In the genomic region with DNA sequence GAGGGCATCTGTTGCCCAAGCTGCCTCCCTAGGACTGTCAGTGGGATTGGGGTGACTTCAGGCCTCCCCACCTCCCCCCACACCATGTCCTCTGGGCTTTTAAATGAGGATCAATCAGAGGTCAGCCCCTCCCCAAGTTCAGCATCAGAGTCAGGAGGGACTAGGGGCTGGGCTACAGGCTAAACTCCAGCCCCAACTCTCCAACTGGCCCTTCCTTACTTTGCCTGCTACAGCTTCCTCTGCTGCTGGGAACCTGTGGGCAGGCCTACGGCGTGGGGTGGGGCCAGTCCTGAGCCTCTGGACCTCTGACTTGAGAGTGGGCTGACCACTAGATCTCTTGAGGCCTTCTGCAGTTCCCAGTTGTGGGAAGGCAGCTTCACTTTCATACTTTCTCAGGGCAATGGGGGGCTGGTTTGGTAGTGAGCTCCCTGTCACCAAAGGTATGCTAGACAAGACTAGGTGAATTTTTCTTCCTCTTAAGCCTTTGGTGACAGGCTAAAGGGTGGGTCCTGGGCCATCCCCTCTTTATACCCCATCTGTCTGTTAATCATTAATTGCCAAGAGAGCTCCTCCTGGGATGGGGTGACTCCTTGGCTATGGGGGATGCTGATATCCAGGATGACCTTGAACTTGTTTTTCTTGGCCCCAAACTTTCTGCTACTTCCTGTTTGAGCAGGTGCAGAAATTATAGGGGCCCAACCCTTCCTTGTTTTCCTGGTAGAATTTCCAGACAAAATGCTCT, we compare ENCODE assay signal across 18 cellular contexts. TPM values are rescaled to one million over a fixed set of nuclear protein-coding genes. Genes with fewer than 3 reads are reported as not detected.
DNase-seq lines count a peak whose midpoint lies in the region; ATAC-seq, FAIRE-seq and TF ChIP-seq lines count a peak whose summit lies in the region.
"Had no signal": no experiment of that assay in that cellular context is flagged by ENCODE, and none has a peak within 500 bp of the region (broad histone marks: within the 10 kb centered on the region; RNA-seq: fewer than 3 reads in every experiment).

No MANE protein-coding gene starts in this region.

- H3K27me3 ChIP-seq in BLaER1 (no peaks in the 10 kb centered on the region), K562 (ENCODE audit: control insufficient read depth in 2 of 2, insufficient read depth in 2 of 2, low read length in 2 of 2) (peaks cover 3 to 24% of the 10 kb centered on the region in 2 experiments; a peak in 3 of 5 replicates), hepatocyte (no peaks in the 10 kb centered on the region)
- H3K27me3 ChIP-seq: left lung, MG63, stomach had no signal

- no peaks in the 10 kb centered on the region for H3K36me3 ChIP-seq in BLaER1
- no peaks in the 10 kb centered on the region for H3K36me3 ChIP-seq in K562 (ENCODE audit: control insufficient read depth, insufficient read depth, low read length)
- H3K36me3 ChIP-seq in hepatocyte (replicated peaks; ENCODE audit: insufficient read depth, low read depth) = no peaks in the 10 kb centered on the region
- H3K36me3 ChIP-seq: left lung, MG63, stomach had no signal

- H3K27ac ChIP-seq in BLaER1 (peak overlapping the region; percentile 4; the same call in 1 of the 2 replicates), K562 (ENCODE audit: extremely low read depth, low read depth, low read length) (no peak overlapping the region), hepatocyte (peak overlapping the region; percentile 43)
- H3K27ac ChIP-seq: C4-2B, left lung had no signal

- no peak for TF ChIP-seq RAD21 in K562 (CRISPR knock-in tag; conservative IDR thresholded peaks at IDR 0.05 in 1 of 2, IDR thresholded peaks at IDR 0.05 in 1 of 2)

- H3K4me3 ChIP-seq in BLaER1 = no peak overlapping the region
- H3K4me3 ChIP-seq in K562 = no peak overlapping the region
- no peak overlapping the region for H3K4me3 ChIP-seq in hepatocyte
- H3K4me3 ChIP-seq: left lung, MG63, stomach had no signal

- in situ Hi-C loops in K562 (cut with MboI) = no loop called here

- no peak for TF ChIP-seq CTCF in K562 (IDR thresholded peaks at IDR 0.05 in 2 of 3, conservative IDR thresholded peaks at IDR 0.05 in 1 of 3; ENCODE audit: insufficient read depth in 2 of 3, low read depth in 1 of 3, low read length in 3 of 3)
- TF ChIP-seq CTCF in hepatocyte (IDR thresholded peaks at IDR 0.05; ENCODE audit: poor library complexity) = no peak

- intact Hi-C loops in K562 (cut with micrococcal nuclease) = loop anchor here (1.0 to 2.0 kb wide), 3 partner anchors 44 to 352 kb away; no protein-coding TSS in a partner anchor
- intact Hi-C loops in sciatic nerve (cut with DNase I) = no loop called here

- H2AFZ ChIP-seq in K562 (ENCODE audit: low read depth, low read length) (no peak overlapping the region), hepatocyte (no peak overlapping the region)

- no peak overlapping the region for H3K9ac ChIP-seq in BLaER1
- H3K9ac ChIP-seq in K562 (ENCODE audit: insufficient read depth in 1 of 2, low read depth in 2 of 2, low read length in 2 of 2) = no peak overlapping the region

- TF ChIP-seq EP300 in K562 (IDR thresholded peaks at IDR 0.05; ENCODE audit: low read length) = no peak

- CTCF ChIA-PET in K562 (lab: Yijun Ruan, JAX; ENCODE audit: low intra/inter-chr PET ratio) = no interaction called here

- no peaks in the 10 kb centered on the region for H3K9me1 ChIP-seq in K562 (ENCODE audit: control insufficient read depth, insufficient read depth, low read length)

- FAIRE-seq in K562 (lab: Jason Lieb, UNC) = no peak
- FAIRE-seq: A204.1, urothelium cell line had no signal

- H3K4me1 ChIP-seq in BLaER1 = peaks cover 79% of the 10 kb centered on the region
- H3K4me1 ChIP-seq in K562 (replicated peaks in 1 of 2; ENCODE audit: control insufficient read depth in 2 of 2, insufficient read depth in 2 of 2, low read length in 2 of 2) = no peaks in the 10 kb centered on the region; a peak in 1 of 5 replicates
- peaks cover 19% of the 10 kb centered on the region for H3K4me1 ChIP-seq in hepatocyte (ENCODE audit: insufficient read depth)

- H3K4me2 ChIP-seq in BLaER1 = peak overlapping the region; percentile 40; the same call in 1 of the 2 replicates
- H3K4me2 ChIP-seq in K562 (ENCODE audit: insufficient read depth, low read length) = no peak overlapping the region
- no peak overlapping the region for H3K4me2 ChIP-seq in hepatocyte

- H4K20me1 ChIP-seq in BLaER1 (no peaks in the 10 kb centered on the region), K562 (replicated peaks; ENCODE audit: control insufficient read depth, insufficient read depth, low read length) (no peaks in the 10 kb centered on the region; the same call in 1 of the 2 replicates), hepatocyte (ENCODE audit: insufficient read depth, poor library complexity, severe bottlenecking) (no peaks in the 10 kb centered on the region)

- WGBS in K562 (ENCODE audit: insufficient coverage, low coverage, missing lambda C conversion rate) = 6% methylated on average over 2 of the region's 2 CpGs
- 77% methylated on average over 2 of the region's 2 CpGs for WGBS in hepatocyte (ENCODE audit: low lambda C conversion rate, missing lambda C conversion rate)

- H3K79me2 ChIP-seq in K562 (ENCODE audit: control insufficient read depth, insufficient read depth, low read length) (no peaks in the 10 kb centered on the region), hepatocyte (no peaks in the 10 kb centered on the region)

- H3K9me3 ChIP-seq in BLaER1 (no peaks in the 10 kb centered on the region), K562 (replicated peaks; ENCODE audit: control insufficient read depth, insufficient read depth, low read depth, low read length) (no peaks in the 10 kb centered on the region), hepatocyte (ENCODE audit: low read depth) (no peaks in the 10 kb centered on the region)
- H3K9me3 ChIP-seq: left lung, stomach had no signal

- ATAC-seq in K562 (peak; percentile 32; the same call in 2 of the 3 replicates), sciatic nerve (peak; percentile 57), GM18909 (IDR thresholded peaks at IDR 0.05; ENCODE audit: poor library complexity, unreplicated experiment) (no peak)

- H3K9me2 ChIP-seq in hepatocyte (replicated peaks; ENCODE audit: insufficient read depth) = no peaks in the 10 kb centered on the region

- POLR2A ChIA-PET in K562 (lab: Yijun Ruan, JAX) = interaction anchor here (0.6 to 1.1 kb wide), 4 partner anchors 15 to 165 kb away, joined by 3 to 4 read pairs (median 4); no protein-coding TSS in a partner anchor

- TF ChIP-seq POLR2A in K562 (conservative IDR thresholded peaks at IDR 0.05) = no peak
- no peak for TF ChIP-seq POLR2A in erythroblast (IDR thresholded peaks at IDR 0.05; ENCODE audit: low read length)

- DNase-seq in K562 (ENCODE audit: extremely low read depth in 1 of 4, low spot score in 3 of 4) (no peak), hepatocyte (ENCODE audit: low spot score) (no peak), sciatic nerve (ENCODE audit: low spot score) (no peak), C1 segment of cervical spinal cord (lab: John Stamatoyannopoulos, UW) (no peak), DMS53 treated with DMSO at 0.1 percent for 48 hours (lab: John Stamatoyannopoulos, UW; ENCODE audit: unreplicated experiment) (no peak), erythroblast (lab: John Stamatoyannopoulos, UW) (no peak)
- DNase-seq: activated T-cell treated with anti-CD3 and anti-CD28 coated beads, Interleukin-2, amount 50 U/mL, for 1 hour; MG63; NCI-H187 had no signal

- BruUV-seq in K562 (replicated peaks; lab: Mats Ljungman, UMichigan) = no TSS peak

TF ChIP-seq in K562, 482 proteins besides CTCF, POLR2A, EP300 and RAD21 (continues in another document):
- TF ChIP-seq CBFB (CRISPR knock-in tag; IDR thresholded peaks at IDR 0.05) = no peak
- TF ChIP-seq MEF2D (tag; conservative IDR thresholded peaks at IDR 0.05; ENCODE audit: low read depth) = no peak
- TF ChIP-seq PYGO2 (tag; IDR thresholded peaks at IDR 0.05) = no peak
- TF ChIP-seq XRCC5 (IDR thresholded peaks at IDR 0.05; ENCODE audit: low read depth, low read length) = no peak
- no peak for TF ChIP-seq ZNF124 (CRISPR knock-in tag; IDR thresholded peaks at IDR 0.05)
- no peak for TF ChIP-seq ZNF133 (CRISPR knock-in tag; IDR thresholded peaks at IDR 0.05)
- TF ChIP-seq, protein P1, sequence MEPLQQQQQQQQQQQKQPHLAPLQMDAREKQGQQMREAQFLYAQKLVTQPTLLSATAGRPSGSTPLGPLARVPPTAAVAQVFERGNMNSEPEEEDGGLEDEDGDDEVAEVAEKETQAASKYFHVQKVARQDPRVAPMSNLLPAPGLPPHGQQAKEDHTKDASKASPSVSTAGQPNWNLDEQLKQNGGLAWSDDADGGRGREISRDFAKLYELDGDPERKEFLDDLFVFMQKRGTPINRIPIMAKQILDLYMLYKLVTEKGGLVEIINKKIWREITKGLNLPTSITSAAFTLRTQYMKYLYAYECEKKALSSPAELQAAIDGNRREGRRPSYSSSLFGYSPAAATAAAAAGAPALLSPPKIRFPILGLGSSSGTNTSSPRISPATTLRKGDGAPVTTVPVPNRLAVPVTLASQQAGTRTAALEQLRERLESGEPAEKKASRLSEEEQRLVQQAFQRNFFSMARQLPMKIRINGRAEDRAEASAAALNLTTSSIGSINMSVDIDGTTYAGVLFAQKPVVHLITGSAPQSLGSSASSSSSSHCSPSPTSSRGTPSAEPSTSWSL (CRISPR knock-in tag; IDR thresholded peaks at IDR 0.05; ENCODE audit: borderline replicate concordance) = no peak
- TF ChIP-seq SMAD1 (IDR thresholded peaks at IDR 0.05; ENCODE audit: low read depth, low read length, partially characterized antibody) = no peak

RNA-seq across cellular contexts. Expression of gene DAB2IP, which starts 10.8 kb away (rescaled TPM):
- 0.28 TPM in 1 of 2 replicates, not detected in the other for total RNA-seq in K562 (2011; cell fraction: chromatin; rRNA removed; ENCODE audit: low replicate concordance)
- total RNA-seq in K562 (2011; cell fraction: nucleolus; rRNA removed) = under 0.01 TPM in 1 of 2 replicates, not detected in the other
- not detected in 2 replicates for total RNA-seq in K562 (2011; cell fraction: nucleoplasm; rRNA removed)
- total RNA-seq in K562 (2014; rRNA removed) (not detected in 2 replicates), K562 (2014; rRNA removed; fragmentation: Illumina TruSeq; extraction: Trizol) (not detected in 2 replicates), K562 (2015; rRNA removed; fragmentation: Illumina TruSeq; extraction: Trizol) (0.04 TPM in 1 of 2 replicates, not detected in the other), K562 (2021) (0.31 and 0.38 TPM in 2 replicates), hepatocyte (23.6 and 31.0 TPM in 2 replicates), sciatic nerve (70.7 TPM)
- polyA plus RNA-seq in K562 (2011; rRNA removed) (0.03 and 0.10 TPM in 2 replicates), K562 (2014; fragmentation: Illumina TruSeq; extraction: Trizol) (not detected in 2 replicates), K562 (2014; fragmentation: Nextera tagmentation; extraction: Ambion mirVana) (under 1 TPM in 1 of 2 experiments, not detected in 1; 0.06 TPM), K562 (2014; rRNA removed) (not detected in 2 replicates), hepatocyte (11.1 and 11.6 TPM in 2 replicates)
- polyA plus RNA-seq in K562 (2011; cell fraction: cytosol; rRNA removed) = 0.03 and 0.07 TPM in 2 replicates
- polyA plus RNA-seq in K562 (2011; cell fraction: nucleus; rRNA removed) = 0.23 and 0.48 TPM in 2 replicates
- 0.03 and 0.11 TPM in 2 replicates for polyA plus RNA-seq in K562 (2012)
- polyA minus RNA-seq in K562 (2011; rRNA and poly(A)+ RNA removed) = 0.07 TPM in 1 of 2 replicates, not detected in the other
- polyA minus RNA-seq in K562 (2011; cell fraction: cytosol; rRNA and poly(A)+ RNA removed) = 0.67 and 0.82 TPM in 2 replicates
- 0.13 and 0.22 TPM in 2 replicates for polyA minus RNA-seq in K562 (2011; cell fraction: nucleus; rRNA and poly(A)+ RNA removed)
- total RNA-seq: activated CD4-positive, alpha-beta memory T cell treated with anti-CD3 and anti-CD28 coated beads, Interleukin-2, amount 10 ng/mL, durations not matched to agents 7 days and 5 days; T-helper 2 cell treated with Interferon-gamma antibody and Interleukin-4, amounts not matched to agents 100 ng/mL and 5 ng/mL, for 36 hours had no signal

Comparison
In these comparisons a context has a peak if more than half of its experiments do, and no peak if none do; other contexts are left out.
1. RNA of gene DAB2IP, which starts 10.8 kb away (total RNA-seq): 70.7 TPM in sciatic nerve (single experiment) and 23.6 to 31.0 TPM in hepatocyte; under 0.01 to 0.38 TPM in K562; every median in the first group is over 10 times any median in the second.